Comparison of ENCODE assay signal across 7 cellular contexts in the genomic region with DNA sequence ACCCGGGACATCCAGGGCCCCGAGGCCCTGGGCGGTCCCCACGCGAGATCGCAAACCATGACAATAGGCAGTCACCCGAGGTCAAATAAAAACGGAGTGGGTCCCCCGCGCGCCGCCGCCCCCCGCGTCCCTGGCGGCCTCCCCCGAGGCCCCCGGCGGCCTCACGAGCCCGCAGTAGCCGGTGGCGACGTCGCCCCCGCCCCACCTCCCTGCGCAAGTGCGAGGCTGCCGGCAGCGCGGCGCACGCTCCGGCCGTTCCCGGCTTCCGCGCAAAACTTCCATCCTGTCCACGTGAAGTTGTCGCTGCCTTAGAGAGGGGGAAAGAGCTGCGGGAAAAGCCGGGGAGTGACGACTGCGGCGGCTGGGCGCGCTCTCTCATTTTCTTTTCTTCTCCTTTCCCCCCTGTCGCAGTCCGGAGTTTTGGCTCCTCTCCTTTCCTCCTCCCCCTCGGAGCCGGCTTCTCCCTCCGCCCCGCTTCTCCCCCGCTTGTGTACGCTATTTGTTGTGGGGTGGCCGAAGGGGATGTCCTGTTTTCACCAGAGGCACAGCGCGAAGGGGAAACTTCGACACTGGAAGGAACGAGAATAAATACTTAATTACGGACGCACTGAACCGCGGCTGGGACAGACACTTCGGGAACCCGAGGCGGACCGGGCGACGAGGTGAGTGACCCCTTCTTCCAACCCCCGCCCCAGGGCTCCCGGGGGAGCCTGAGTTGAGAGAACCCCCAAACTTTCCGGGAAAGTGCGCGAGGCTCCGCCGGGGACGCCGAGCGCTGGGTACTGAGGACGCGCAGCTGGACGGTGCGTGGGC. TPM values are rescaled to one million over a fixed set of nuclear protein-coding genes. Genes with fewer than 3 reads are reported as not detected.
DNase-seq lines count a peak whose midpoint lies in the region; ATAC-seq and TF ChIP-seq lines count a peak whose summit lies in the region.

TSS of gene EYA4 (plus strand) at position 270 of the 813 bp plus-strand sequence. CDS start 33,424 bp downstream, outside the sequence.

- H3K27ac Mint-ChIP-seq in progenitor cell of endocrine pancreas = peak within 1 kb of the TSS; percentile 89

- peak within 1 kb of the TSS; percentile 43 for H3K4me3 ChIP-seq in cardiac muscle cell

- no peak for TF ChIP-seq CTCF in cardiac muscle cell (IDR thresholded peaks at IDR 0.05; ENCODE audit: low read depth, low read length)
- TF ChIP-seq CTCF in progenitor cell of endocrine pancreas (IDR thresholded peaks at IDR 0.05; ENCODE audit: unreplicated experiment) = no peak

- POLR2A ChIA-PET in HEK293T (lab: Yijun Ruan, JAX) = no interaction called here

- no peaks in the 10 kb centered on the region for H3K36me3 Mint-ChIP-seq in progenitor cell of endocrine pancreas (ENCODE audit: insufficient read depth)

- ATAC-seq in GM21447 (IDR thresholded peaks at IDR 0.05; ENCODE audit: unreplicated experiment) = no peak

- H3K27me3 ChIP-seq in cardiac muscle cell = peaks cover 93% of the 10 kb centered on the region

- peaks cover 78% of the 10 kb centered on the region for H3K27me3 Mint-ChIP-seq in progenitor cell of endocrine pancreas

- DNase-seq in HEK293T (ENCODE audit: extremely low spot score) (peak; percentile 73), SKM-1 (lab: John Stamatoyannopoulos, UW; ENCODE audit: unreplicated experiment) (peak; percentile 52), cardiac muscle cell (ENCODE audit: low read depth in 1 of 2, low spot score in 1 of 2) (peak; percentile 45 to 52), progenitor cell of endocrine pancreas (ENCODE audit: low spot score, unreplicated experiment) (peak; percentile 17), NCI-H2029 treated with DMSO at 0.1 percent for 48 hours (lab: John Stamatoyannopoulos, UW) (no peak), CD1c-positive myeloid dendritic cell (ENCODE audit: extremely low spot score) (no peak)

- CTCF ChIA-PET in HEK293T (lab: Yijun Ruan, JAX) = no interaction called here

- peak within 1 kb of the TSS; percentile 76 for H3K4me3 Mint-ChIP-seq in progenitor cell of endocrine pancreas (ENCODE audit: low read depth)

- no peak within 1 kb of the TSS for H3K27ac ChIP-seq in cardiac muscle cell

- no peaks in the 10 kb centered on the region for H3K9me3 ChIP-seq in cardiac muscle cell (ENCODE audit: low read depth)

- H3K4me1 ChIP-seq in cardiac muscle cell (ENCODE audit: low read depth) = no peaks in the 10 kb centered on the region

- no peaks in the 10 kb centered on the region for H3K9me3 Mint-ChIP-seq in progenitor cell of endocrine pancreas (ENCODE audit: low read depth)

- H3K4me1 Mint-ChIP-seq in progenitor cell of endocrine pancreas (ENCODE audit: low read depth) = peaks cover 17% of the 10 kb centered on the region

- no peaks in the 10 kb centered on the region for H3K36me3 ChIP-seq in cardiac muscle cell

TF ChIP-seq in HEK293T, 16 proteins besides CTCF, POLR2A, EP300 and RAD21:
- TF ChIP-seq BHLHE40 (IDR thresholded peaks at IDR 0.05; ENCODE audit: borderline replicate concordance) (no peak), ARNT (IDR thresholded peaks at IDR 0.05) (no peak), SP1 (IDR thresholded peaks at IDR 0.05) (no peak), L3MBTL2 (conservative IDR thresholded peaks at IDR 0.05) (peak; percentile 75), FOXM1 (IDR thresholded peaks at IDR 0.05; ENCODE audit: borderline replicate concordance) (0 out of 2 replicates have a peak, but pooled peaks have one; percentile 49), HDGF (IDR thresholded peaks at IDR 0.05; ENCODE audit: borderline replicate concordance) (no peak), TARDBP (IDR thresholded peaks at IDR 0.05) (0 out of 2 replicates have a peak, but pooled peaks have one; percentile 52), NFRKB (IDR thresholded peaks at IDR 0.05) (no peak), CTBP1 (IDR thresholded peaks at IDR 0.05; ENCODE audit: borderline replicate concordance) (no peak), SUZ12 (IDR thresholded peaks at IDR 0.05) (no peak), LEF1 (IDR thresholded peaks at IDR 0.05; ENCODE audit: borderline replicate concordance) (no peak), FOXA1 (IDR thresholded peaks at IDR 0.05) (no peak), ZNF384 (IDR thresholded peaks at IDR 0.05) (no peak), FOXK2 (IDR thresholded peaks at IDR 0.05) (no peak), ELF4 (IDR thresholded peaks at IDR 0.05) (no peak)
- TF ChIP-seq, protein P1, sequence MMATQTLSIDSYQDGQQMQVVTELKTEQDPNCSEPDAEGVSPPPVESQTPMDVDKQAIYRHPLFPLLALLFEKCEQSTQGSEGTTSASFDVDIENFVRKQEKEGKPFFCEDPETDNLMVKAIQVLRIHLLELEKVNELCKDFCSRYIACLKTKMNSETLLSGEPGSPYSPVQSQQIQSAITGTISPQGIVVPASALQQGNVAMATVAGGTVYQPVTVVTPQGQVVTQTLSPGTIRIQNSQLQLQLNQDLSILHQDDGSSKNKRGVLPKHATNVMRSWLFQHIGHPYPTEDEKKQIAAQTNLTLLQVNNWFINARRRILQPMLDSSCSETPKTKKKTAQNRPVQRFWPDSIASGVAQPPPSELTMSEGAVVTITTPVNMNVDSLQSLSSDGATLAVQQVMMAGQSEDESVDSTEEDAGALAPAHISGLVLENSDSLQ (IDR thresholded peaks at IDR 0.05) = no peak
TF ChIP-seq in HEK293T: peak in this region for 3.

RNA-seq across cellular contexts. Expression of gene EYA4, which starts in this region (rescaled TPM):
- total RNA-seq in cardiac muscle cell = 0.03 TPM in 1 of 2 replicates, not detected in the other
- 0.06 and 0.11 TPM in 2 replicates for polyA plus RNA-seq in cardiac muscle cell
- total RNA-seq in progenitor cell of endocrine pancreas = 0.33 and 0.41 TPM in 2 replicates

Comparison
In these comparisons a context has a peak if more than half of its experiments do, and no peak if none do; other contexts are left out.
1. Peak in DNase-seq and H3K4me3 ChIP-seq in cardiac muscle cell; RNA of the gene not detected or under 1 TPM.
2. Peak in DNase-seq in progenitor cell of endocrine pancreas; RNA of the gene not detected or under 1 TPM.
3. DNase-seq: peak in HEK293T (single experiment) and SKM-1 (single experiment); none in NCI-H2029 treated with DMSO at 0.1 percent for 48 hours (single experiment) and CD1c-positive myeloid dendritic cell (single experiment).